37 cellular contexts compared by ENCODE assay signal in genomic region chr11:79834015-79834414, GRCh38.
"Had no signal": no experiment of that assay in that cellular context is flagged by ENCODE, and none has a peak within 500 bp of the region (broad histone marks: within the 10 kb centered on the region; RNA-seq: fewer than 3 reads in every experiment).

No MANE protein-coding gene starts in this region.

- H3K27me3 ChIP-seq: ascending aorta had no signal

- ATAC-seq: activated CD8-positive, alpha-beta T cell treated with anti-CD3 and anti-CD28 coated beads for 36 hours; activated naive CD8-positive, alpha-beta T cell treated with anti-CD3 and anti-CD28 coated beads, Interleukin-2, amount 50 U/mL, for 24 hours; activated T-cell treated with anti-CD3 and anti-CD28 coated beads, Interleukin-2, amount 50 U/mL, for 4 hours; activated T-cell treated with anti-CD3 and anti-CD28 coated beads, Interleukin-2, amount 50 U/mL, for 72 hours; activated T-helper 17 cell treated with anti-CD3 and anti-CD28 coated beads, Interleukin-2, amount 50 U/mL, for 72 hours had no signal

- H3K27ac ChIP-seq: ascending aorta, cardiac muscle cell, VCaP had no signal

- H3K27ac Mint-ChIP-seq: activated B cell treated with CpG ODN at 0.5 μM for 24 hours; activated CD4-positive, alpha-beta memory T cell treated with anti-CD3 and anti-CD28 coated beads for 36 hours; activated CD4-positive, alpha-beta T cell treated with anti-CD3 and anti-CD28 coated beads, Interleukin-2, amount 10 ng/mL, durations not matched to agents 24 days and 14 days; activated CD8-positive, alpha-beta T cell treated with anti-CD3 and anti-CD28 coated beads for 36 hours; activated naive CD4-positive, alpha-beta T cell treated with anti-CD3 and anti-CD28 coated beads, Interleukin-2, amount 10 ng/mL, durations not matched to agents 7 days and 5 days; activated naive CD4-positive, alpha-beta T cell treated with anti-CD3 and anti-CD28 coated beads, Interleukin-2, amount 50 U/mL, for 24 hours; activated naive CD8-positive, alpha-beta T cell; activated naive CD8-positive, alpha-beta T cell treated with anti-CD3 and anti-CD28 coated beads, Interleukin-2, amount 10 ng/mL, durations not matched to agents 7 days and 5 days; activated naive CD8-positive, alpha-beta T cell treated with anti-CD3 and anti-CD28 coated beads, Interleukin-2, amount 50 U/mL, for 24 hours; activated T-cell treated with anti-CD3 and anti-CD28 coated beads, Interleukin-2, amount 50 U/mL, for 72 hours; activated T-helper 1 cell treated with anti-CD3 and anti-CD28 coated beads, Interleukin-12 subunit alpha, Interleukin-12 subunit beta, Interleukin-2, Interleukin-4 antibody, amounts not matched to agents 30 ng/mL and 10 ng/mL and 1 ng/mL, durations not matched to agents 14 hours and 24 hours and 36 hours; activated T-helper 17 cell treated with anti-CD3 and anti-CD28 coated beads, Interleukin-2, amount 50 U/mL, for 72 hours; brain; T-helper 1 cell treated with Interleukin-12 subunit alpha and Interleukin-12 subunit beta and Interleukin-4 antibody, amounts not matched to agents 30 μg/mL and 1 μg/mL, for 36 hours; T-helper 2 cell treated with Interferon-gamma antibody and Interleukin-4, amounts not matched to agents 5 μg/mL and 100 μg/mL, for 36 hours had no signal

- H3K36me3 ChIP-seq: ascending aorta, cardiac muscle cell had no signal

- H3K4me1 Mint-ChIP-seq: activated B cell treated with CpG ODN at 0.5 μM for 24 hours; activated CD4-positive, alpha-beta T cell treated with anti-CD3 and anti-CD28 coated beads, Interleukin-2, amount 10 ng/mL, durations not matched to agents 24 days and 14 days; activated naive CD4-positive, alpha-beta T cell treated with anti-CD3 and anti-CD28 coated beads, Interleukin-2, amount 10 ng/mL, durations not matched to agents 7 days and 5 days; activated naive CD4-positive, alpha-beta T cell treated with anti-CD3 and anti-CD28 coated beads, Interleukin-2, amount 50 U/mL, for 24 hours; activated naive CD8-positive, alpha-beta T cell treated with anti-CD3 and anti-CD28 coated beads, Interleukin-2, amount 10 ng/mL, durations not matched to agents 7 days and 5 days; activated naive CD8-positive, alpha-beta T cell treated with anti-CD3 and anti-CD28 coated beads, Interleukin-2, amount 50 U/mL, for 24 hours; activated T-helper 17 cell treated with anti-CD3 and anti-CD28 coated beads, Interleukin-2, amount 50 U/mL, for 72 hours; brain; central memory CD8-positive, alpha-beta T cell had no signal

- H3K4me1 ChIP-seq: ascending aorta had no signal

- H3K27me3 Mint-ChIP-seq: activated B cell treated with CpG ODN at 0.5 μM for 24 hours; activated CD4-positive, alpha-beta memory T cell treated with anti-CD3 and anti-CD28 coated beads for 36 hours; activated CD4-positive, alpha-beta T cell treated with anti-CD3 and anti-CD28 coated beads, Interleukin-2, amount 10 ng/mL, durations not matched to agents 24 days and 14 days; activated CD8-positive, alpha-beta T cell treated with anti-CD3 and anti-CD28 coated beads for 36 hours; activated naive CD4-positive, alpha-beta T cell treated with anti-CD3 and anti-CD28 coated beads, Interleukin-2, amount 10 ng/mL, durations not matched to agents 7 days and 5 days; activated naive CD4-positive, alpha-beta T cell treated with anti-CD3 and anti-CD28 coated beads, Interleukin-2, amount 50 U/mL, for 24 hours; activated naive CD8-positive, alpha-beta T cell; activated naive CD8-positive, alpha-beta T cell treated with anti-CD3 and anti-CD28 coated beads, Interleukin-2, amount 10 ng/mL, durations not matched to agents 7 days and 5 days; activated naive CD8-positive, alpha-beta T cell treated with anti-CD3 and anti-CD28 coated beads, Interleukin-2, amount 50 U/mL, for 24 hours; activated T-helper 17 cell treated with anti-CD3 and anti-CD28 coated beads, Interleukin-2, amount 50 U/mL, for 72 hours; central memory CD8-positive, alpha-beta T cell had no signal

- DNase-seq: activated B cell treated with CpG ODN at 0.5 μM for 24 hours; activated CD4-positive, alpha-beta memory T cell treated with anti-CD3 and anti-CD28 coated beads for 36 hours; activated CD4-positive, alpha-beta T cell treated with anti-CD3 and anti-CD28 coated beads for 4 hours; activated CD4-positive, alpha-beta T cell treated with anti-CD3 and anti-CD28 coated beads, Interleukin-2, amount 10 ng/mL, durations not matched to agents 24 days and 14 days; activated CD4-positive, alpha-beta T cell treated with anti-CD3 and anti-CD28 coated beads, Interleukin-2, amount 50 U/mL, for 1 hour; activated CD4-positive, alpha-beta T cell treated with anti-CD3 and anti-CD28 coated beads, Interleukin-2, amount 50 U/mL, for 4 hours; activated CD4-positive, CD25-positive, alpha-beta regulatory T cell treated with anti-CD3 and anti-CD28 coated beads, Interleukin-2, amount 50 U/mL, for 72 hours; activated CD8-positive, alpha-beta memory T cell treated with anti-CD3 and anti-CD28 coated beads, Interleukin-2, amount 50 U/mL, for 4 hours; activated CD8-positive, alpha-beta T cell treated with anti-CD3 and anti-CD28 coated beads for 36 hours; activated effector memory CD4-positive, alpha-beta T cell treated with Interleukin-2 at 50 U/mL for 16 hours; activated gamma-delta T cell; activated naive CD4-positive, alpha-beta T cell treated with anti-CD3 and anti-CD28 coated beads, Interleukin-2, amount 10 ng/mL, durations not matched to agents 7 days and 5 days; activated naive CD4-positive, alpha-beta T cell treated with Interleukin-2 at 50 U/mL for 16 hours; activated naive CD8-positive, alpha-beta T cell treated with anti-CD3 and anti-CD28 coated beads, Interleukin-2, amount 10 ng/mL, durations not matched to agents 7 days and 5 days; activated naive CD8-positive, alpha-beta T cell treated with anti-CD3 and anti-CD28 coated beads, Interleukin-2, amount 50 U/mL, for 24 hours; activated T-cell treated with anti-CD3 and anti-CD28 coated beads for 4 hours; activated T-cell treated with anti-CD3 and anti-CD28 coated beads, Interleukin-2, amount 50 U/mL, for 1 hour; activated T-cell treated with anti-CD3 and anti-CD28 coated beads, Interleukin-2, amount 50 U/mL, for 4 hours; activated T-cell treated with anti-CD3 and anti-CD28 coated beads, Interleukin-2, amount 50 U/mL, for 72 hours; amygdala; anterior cingulate cortex; caudate nucleus; cerebellar nuclear complex; T-helper 1 cell; T-helper 2 cell; T-helper 9 cell had no signal

- H3K36me3 Mint-ChIP-seq: activated CD4-positive, alpha-beta memory T cell treated with anti-CD3 and anti-CD28 coated beads for 36 hours; activated naive CD4-positive, alpha-beta T cell treated with anti-CD3 and anti-CD28 coated beads, Interleukin-2, amount 10 ng/mL, durations not matched to agents 7 days and 5 days; activated naive CD4-positive, alpha-beta T cell treated with anti-CD3 and anti-CD28 coated beads, Interleukin-2, amount 50 U/mL, for 24 hours; activated naive CD8-positive, alpha-beta T cell; activated naive CD8-positive, alpha-beta T cell treated with anti-CD3 and anti-CD28 coated beads, Interleukin-2, amount 10 ng/mL, durations not matched to agents 7 days and 5 days; brain had no signal

- H3K4me3 Mint-ChIP-seq: activated B cell treated with CpG ODN at 0.5 μM for 24 hours; activated CD4-positive, alpha-beta memory T cell treated with anti-CD3 and anti-CD28 coated beads for 36 hours; activated CD4-positive, alpha-beta T cell treated with anti-CD3 and anti-CD28 coated beads, Interleukin-2, amount 10 ng/mL, durations not matched to agents 24 days and 14 days; activated CD8-positive, alpha-beta T cell treated with anti-CD3 and anti-CD28 coated beads for 36 hours; activated naive CD4-positive, alpha-beta T cell treated with anti-CD3 and anti-CD28 coated beads, Interleukin-2, amount 10 ng/mL, durations not matched to agents 7 days and 5 days; activated naive CD4-positive, alpha-beta T cell treated with anti-CD3 and anti-CD28 coated beads, Interleukin-2, amount 50 U/mL, for 24 hours; activated naive CD8-positive, alpha-beta T cell; activated naive CD8-positive, alpha-beta T cell treated with anti-CD3 and anti-CD28 coated beads, Interleukin-2, amount 10 ng/mL, durations not matched to agents 7 days and 5 days; activated naive CD8-positive, alpha-beta T cell treated with anti-CD3 and anti-CD28 coated beads, Interleukin-2, amount 50 U/mL, for 24 hours; activated T-cell treated with anti-CD3 and anti-CD28 coated beads, Interleukin-2, amount 50 U/mL, for 4 hours; activated T-cell treated with anti-CD3 and anti-CD28 coated beads, Interleukin-2, amount 50 U/mL, for 72 hours; activated T-helper 1 cell treated with anti-CD3 and anti-CD28 coated beads, Interleukin-12 subunit alpha, Interleukin-12 subunit beta, Interleukin-2, Interleukin-4 antibody, amounts not matched to agents 30 ng/mL and 10 ng/mL and 1 ng/mL, durations not matched to agents 14 hours and 24 hours and 36 hours; activated T-helper 17 cell treated with anti-CD3 and anti-CD28 coated beads, Interleukin-2, amount 50 U/mL, for 72 hours; brain; central memory CD8-positive, alpha-beta T cell; T-helper 1 cell treated with Interleukin-12 subunit alpha and Interleukin-12 subunit beta and Interleukin-4 antibody, amounts not matched to agents 30 μg/mL and 1 μg/mL, for 36 hours; T-helper 2 cell treated with Interferon-gamma antibody and Interleukin-4, amounts not matched to agents 5 μg/mL and 100 μg/mL, for 36 hours had no signal

- H3K9me3 ChIP-seq: ascending aorta had no signal

- H3K9me3 Mint-ChIP-seq: activated B cell treated with CpG ODN at 0.5 μM for 24 hours; activated CD4-positive, alpha-beta memory T cell treated with anti-CD3 and anti-CD28 coated beads for 36 hours; activated CD4-positive, alpha-beta T cell treated with anti-CD3 and anti-CD28 coated beads, Interleukin-2, amount 10 ng/mL, durations not matched to agents 24 days and 14 days; activated CD8-positive, alpha-beta T cell treated with anti-CD3 and anti-CD28 coated beads for 36 hours; activated naive CD4-positive, alpha-beta T cell treated with anti-CD3 and anti-CD28 coated beads, Interleukin-2, amount 10 ng/mL, durations not matched to agents 7 days and 5 days; activated naive CD8-positive, alpha-beta T cell treated with anti-CD3 and anti-CD28 coated beads, Interleukin-2, amount 10 ng/mL, durations not matched to agents 7 days and 5 days; activated naive CD8-positive, alpha-beta T cell treated with anti-CD3 and anti-CD28 coated beads, Interleukin-2, amount 50 U/mL, for 24 hours; activated T-cell treated with anti-CD3 and anti-CD28 coated beads, Interleukin-2, amount 50 U/mL, for 4 hours; activated T-helper 1 cell treated with anti-CD3 and anti-CD28 coated beads, Interleukin-12 subunit alpha, Interleukin-12 subunit beta, Interleukin-2, Interleukin-4 antibody, amounts not matched to agents 30 ng/mL and 10 ng/mL and 1 ng/mL, durations not matched to agents 14 hours and 24 hours and 36 hours; brain; T-helper 1 cell treated with Interleukin-12 subunit alpha and Interleukin-12 subunit beta and Interleukin-4 antibody, amounts not matched to agents 30 μg/mL and 1 μg/mL, for 36 hours; T-helper 2 cell treated with Interferon-gamma antibody and Interleukin-4, amounts not matched to agents 5 μg/mL and 100 μg/mL, for 36 hours had no signal

- H3K4me3 ChIP-seq: ascending aorta, cardiac muscle cell had no signal
